Comparison of ENCODE assay signal across 8 cellular contexts in genomic region chr16:50245417-50246298, GRCh38. TPM values are rescaled to one million over a fixed set of nuclear protein-coding genes. Genes with fewer than 3 reads are reported as not detected.
DNase-seq lines count a peak whose midpoint lies in the region; ATAC-seq lines count a peak whose summit lies in the region.

No MANE protein-coding gene starts in this region.

- DNase-seq in GF-D8 (lab: John Stamatoyannopoulos, UW) (peak; percentile 27), LHCN-M2 (ENCODE audit: low read depth) (peak; percentile 36), mesenteric fat pad (ENCODE audit: low spot score) (peak; percentile 87)
- DNase-seq in activated CD4-positive, alpha-beta T cell treated with anti-CD3 and anti-CD28 coated beads for 48 hours = peak; percentile 77
- peak in 2 of 3 experiments; percentile 27 to 46 for DNase-seq in effector memory CD8-positive, alpha-beta T cell
- DNase-seq in stimulated activated effector memory CD8-positive, alpha-beta T cell treated with anti-CD3 and anti-CD28 coated beads, Interleukin-12 subunit alpha, Interleukin-12 subunit beta, amount 100 ng/mL, for 72 hours (ENCODE audit: low spot score in 2 of 2) = peak; percentile 41 to 83

- peak; percentile 75 for ATAC-seq in GM21723 (IDR thresholded peaks at IDR 0.05; ENCODE audit: unreplicated experiment)
- peak; percentile 83 for ATAC-seq in effector memory CD8-positive, alpha-beta T cell (replicated peaks)
- ATAC-seq in stimulated activated effector memory CD8-positive, alpha-beta T cell treated with anti-CD3 and anti-CD28 coated beads, Interleukin-12 subunit alpha, Interleukin-12 subunit beta, amount 100 ng/mL, for 72 hours = peak; percentile 89
- no peak for ATAC-seq in GM19328 (IDR thresholded peaks at IDR 0.05; ENCODE audit: unreplicated experiment)

- no peaks in the 10 kb centered on the region for H3K36me3 Mint-ChIP-seq in effector memory CD8-positive, alpha-beta T cell (ENCODE audit: insufficient read depth)
- no peaks in the 10 kb centered on the region for H3K36me3 Mint-ChIP-seq in stimulated activated effector memory CD8-positive, alpha-beta T cell treated with anti-CD3 and anti-CD28 coated beads, Interleukin-12 subunit alpha, Interleukin-12 subunit beta, amount 100 ng/mL, for 72 hours

- H3K9me3 Mint-ChIP-seq in effector memory CD8-positive, alpha-beta T cell = no peaks in the 10 kb centered on the region
- H3K9me3 Mint-ChIP-seq in stimulated activated effector memory CD8-positive, alpha-beta T cell treated with anti-CD3 and anti-CD28 coated beads, Interleukin-12 subunit alpha, Interleukin-12 subunit beta, amount 100 ng/mL, for 72 hours = no peaks in the 10 kb centered on the region

- peak overlapping the region; percentile 79 to 84 for H3K4me3 Mint-ChIP-seq in effector memory CD8-positive, alpha-beta T cell
- H3K4me3 Mint-ChIP-seq in stimulated activated effector memory CD8-positive, alpha-beta T cell treated with anti-CD3 and anti-CD28 coated beads, Interleukin-12 subunit alpha, Interleukin-12 subunit beta, amount 100 ng/mL, for 72 hours = peak overlapping the region; percentile 81

- peaks cover 4 to 11% of the 10 kb centered on the region in 2 donors for H3K4me1 Mint-ChIP-seq in effector memory CD8-positive, alpha-beta T cell (ENCODE audit: low read depth in 2 of 2)
- H3K4me1 Mint-ChIP-seq in stimulated activated effector memory CD8-positive, alpha-beta T cell treated with anti-CD3 and anti-CD28 coated beads, Interleukin-12 subunit alpha, Interleukin-12 subunit beta, amount 100 ng/mL, for 72 hours = peaks cover 21% of the 10 kb centered on the region

- H3K27ac Mint-ChIP-seq in effector memory CD8-positive, alpha-beta T cell = peak overlapping the region in 1 of 2 donors; percentile 74
- H3K27ac Mint-ChIP-seq in stimulated activated effector memory CD8-positive, alpha-beta T cell treated with anti-CD3 and anti-CD28 coated beads, Interleukin-12 subunit alpha, Interleukin-12 subunit beta, amount 100 ng/mL, for 72 hours = peak overlapping the region; percentile 90

- H3K27me3 Mint-ChIP-seq in effector memory CD8-positive, alpha-beta T cell = no peaks in the 10 kb centered on the region

RNA-seq across cellular contexts. Expression of gene ADCY7, which starts 20.7 kb away (rescaled TPM):
- 38.5 and 40.7 TPM in 2 replicates for total RNA-seq in LHCN-M2 (2014; rRNA removed)
- 12.4 TPM for polyA plus RNA-seq in LHCN-M2 (2012)
- 26.8 TPM for total RNA-seq in mesenteric fat pad

Comparison
In these comparisons a context has a peak if more than half of its experiments do, and no peak if none do; other contexts are left out.
1. DNase-seq: peak in every context shown above with its lines; median percentile 87 in mesenteric fat pad; 77 in activated CD4-positive, alpha-beta T cell treated with anti-CD3 and anti-CD28 coated beads for 48 hours; 62 in stimulated activated effector memory CD8-positive, alpha-beta T cell treated with anti-CD3 and anti-CD28 coated beads, Interleukin-12 subunit alpha, Interleukin-12 subunit beta, amount 100 ng/mL, for 72 hours; 36 in effector memory CD8-positive, alpha-beta T cell; 36 in LHCN-M2; 27 in GF-D8.